ENCODE assay signal across 10 cellular contexts in the genomic region with DNA sequence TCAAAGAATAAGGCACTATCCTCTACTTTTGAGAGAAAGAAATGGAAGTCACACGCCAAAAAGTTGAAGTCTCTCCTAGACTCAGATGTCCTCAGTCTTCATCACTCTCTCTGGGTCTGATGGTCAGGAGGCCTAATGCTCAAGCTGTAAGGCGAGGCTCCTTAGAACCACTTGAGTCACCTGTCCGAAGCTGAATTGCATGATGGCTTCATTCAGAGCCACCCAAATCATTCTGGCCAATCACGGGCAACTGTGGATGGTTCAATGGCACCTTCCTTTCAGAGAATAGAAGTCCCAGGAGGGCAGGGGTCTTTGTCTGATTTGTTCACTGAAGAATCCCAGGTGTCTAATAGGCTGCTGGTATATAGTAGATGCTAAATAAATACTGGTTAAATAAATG.
DNase-seq lines count a peak whose midpoint lies in the region; ATAC-seq and TF ChIP-seq lines count a peak whose summit lies in the region.
"Had no signal": no experiment of that assay in that cellular context is flagged by ENCODE, and none has a peak within 500 bp of the region (broad histone marks: within the 10 kb centered on the region; RNA-seq: fewer than 3 reads in every experiment).

No MANE protein-coding gene starts in this region.

- H3K4me3 Mint-ChIP-seq in CD4-positive, alpha-beta T cell, result no peak overlapping the region
- no peak overlapping the region for H3K4me3 Mint-ChIP-seq in GM23338
- peak overlapping the region; percentile 59 for H3K4me3 Mint-ChIP-seq in activated T-helper 17 cell treated with anti-CD3 and anti-CD28 coated beads, Interleukin-2, amount 50 U/mL, for 72 hours
- no peak overlapping the region for H3K4me3 Mint-ChIP-seq in mesothelial cell of epicardium
- H3K4me3 Mint-ChIP-seq in nephron progenitor cell, result no peak overlapping the region

- CTCF ChIA-PET in CD4-positive, alpha-beta T cell (lab: Charles Lee), result interaction anchor here (0.6 to 2.1 kb wide), 28 partner anchors 11 to 606 kb away, joined by 3 to 21 read pairs (median 4); a partner anchor contains a TSS

- H3K36me3 ChIP-seq in GM23338 (ENCODE audit: insufficient read depth), result no peaks in the 10 kb centered on the region
- H3K36me3 ChIP-seq: breast epithelium, left ventricle myocardium inferior, MG63 had no signal

- H3K9me3 ChIP-seq in CD4-positive, alpha-beta T cell (ENCODE audit: control insufficient read depth, low read length), result no peaks in the 10 kb centered on the region
- H3K9me3 ChIP-seq: breast epithelium had no signal

- ATAC-seq in CD4-positive, alpha-beta T cell (ENCODE audit: poor library complexity), result no peak
- ATAC-seq in GM23338, result no peak
- ATAC-seq in activated T-helper 17 cell treated with anti-CD3 and anti-CD28 coated beads, Interleukin-2, amount 50 U/mL, for 72 hours (replicated peaks), result no peak

- H3K4me1 Mint-ChIP-seq in CD4-positive, alpha-beta T cell (ENCODE audit: low read depth), result peaks cover 34% of the 10 kb centered on the region
- peaks cover 23% of the 10 kb centered on the region for H3K4me1 Mint-ChIP-seq in GM23338
- H3K4me1 Mint-ChIP-seq in activated T-helper 17 cell treated with anti-CD3 and anti-CD28 coated beads, Interleukin-2, amount 50 U/mL, for 72 hours, result peaks cover 29% of the 10 kb centered on the region
- peaks cover 19% of the 10 kb centered on the region for H3K4me1 Mint-ChIP-seq in mesothelial cell of epicardium
- peaks cover 26% of the 10 kb centered on the region for H3K4me1 Mint-ChIP-seq in nephron progenitor cell

- H3K27me3 ChIP-seq in CD4-positive, alpha-beta T cell (ENCODE audit: control insufficient read depth, insufficient read depth, low read length), result no peaks in the 10 kb centered on the region
- peaks cover 8% of the 10 kb centered on the region; the same call in 1 of the 2 replicates for H3K27me3 ChIP-seq in GM23338 (ENCODE audit: insufficient read depth)
- H3K27me3 ChIP-seq: breast epithelium, MG63 had no signal

- POLR2A ChIA-PET in CD4-positive, alpha-beta T cell (lab: Charles Lee), result interaction anchor here (0.7 to 2.4 kb wide), 11 partner anchors 44 to 408 kb away, joined by 3 to 14 read pairs (median 5); a partner anchor contains a TSS

- TF ChIP-seq CTCF in CD4-positive, alpha-beta T cell (IDR thresholded peaks at IDR 0.05), result no peak
- TF ChIP-seq CTCF in GM23338 (conservative IDR thresholded peaks at IDR 0.05; ENCODE audit: low read depth in 2 of 2) (no peak), mesothelial cell of epicardium (IDR thresholded peaks at IDR 0.05; ENCODE audit: unreplicated experiment) (no peak), nephron progenitor cell (IDR thresholded peaks at IDR 0.05) (no peak), lower leg skin (IDR thresholded peaks at IDR 0.05) (no peak)

- no peak for DNase-seq in CD4-positive, alpha-beta T cell
- no peak for DNase-seq in GM23338 (ENCODE audit: low spot score)
- no peak for DNase-seq in mesothelial cell of epicardium (ENCODE audit: low spot score in 2 of 2, unreplicated experiment in 2 of 2)
- DNase-seq in nephron progenitor cell, result no peak
- no peak for DNase-seq in lower leg skin (ENCODE audit: low spot score in 2 of 2)
- DNase-seq in C1 segment of cervical spinal cord (lab: John Stamatoyannopoulos, UW), result no peak

- peaks cover 3% of the 10 kb centered on the region for H3K36me3 Mint-ChIP-seq in CD4-positive, alpha-beta T cell (ENCODE audit: low read depth)
- H3K36me3 Mint-ChIP-seq in GM23338 (ENCODE audit: low read depth) (no peaks in the 10 kb centered on the region), mesothelial cell of epicardium (peaks cover 6% of the 10 kb centered on the region), nephron progenitor cell (ENCODE audit: low read depth) (peaks cover 12% of the 10 kb centered on the region)
- no peaks in the 10 kb centered on the region for H3K36me3 Mint-ChIP-seq in activated T-helper 17 cell treated with anti-CD3 and anti-CD28 coated beads, Interleukin-2, amount 50 U/mL, for 72 hours (ENCODE audit: low read depth)

- H3K27ac Mint-ChIP-seq in CD4-positive, alpha-beta T cell, result peak overlapping the region; percentile 30
- H3K27ac Mint-ChIP-seq in GM23338 (no peak overlapping the region), mesothelial cell of epicardium (peak overlapping the region; percentile 48), nephron progenitor cell (no peak overlapping the region)
- H3K27ac Mint-ChIP-seq in activated T-helper 17 cell treated with anti-CD3 and anti-CD28 coated beads, Interleukin-2, amount 50 U/mL, for 72 hours, result no peak overlapping the region

- peak overlapping the region; percentile 59; the same call in 1 of the 2 replicates for H2AFZ ChIP-seq in GM23338

- H4K20me1 ChIP-seq in GM23338 (replicated peaks; ENCODE audit: insufficient read depth), result no peaks in the 10 kb centered on the region

- H3K79me2 ChIP-seq in GM23338 (replicated peaks; ENCODE audit: insufficient read depth), result no peaks in the 10 kb centered on the region

- H3F3A ChIP-seq in GM23338 (replicated peaks; ENCODE audit: low read depth), result 0 out of 2 replicates have a peak, but pooled peaks cover 4% of the 10 kb centered on the region

- WGBS in lower leg skin, 2 donors, result 62 to 82% methylated on average over 4 of the region's 4 CpGs

- no peaks in the 10 kb centered on the region for H3K27me3 Mint-ChIP-seq in CD4-positive, alpha-beta T cell
- H3K27me3 Mint-ChIP-seq in GM23338 (ENCODE audit: insufficient read depth, low read depth, poor library complexity) (peaks cover 16% of the 10 kb centered on the region), mesothelial cell of epicardium (ENCODE audit: low read depth) (no peaks in the 10 kb centered on the region), nephron progenitor cell (ENCODE audit: low read depth, poor library complexity) (peaks cover 17% of the 10 kb centered on the region)
- no peaks in the 10 kb centered on the region for H3K27me3 Mint-ChIP-seq in activated T-helper 17 cell treated with anti-CD3 and anti-CD28 coated beads, Interleukin-2, amount 50 U/mL, for 72 hours

- no peaks in the 10 kb centered on the region for H3K9me2 ChIP-seq in GM23338 (ENCODE audit: insufficient read depth)

- no peak overlapping the region for H3K4me2 ChIP-seq in GM23338

- H3K4me3 ChIP-seq in GM23338 (no peak overlapping the region), lower leg skin (ENCODE audit: low read depth, poor library complexity, severe bottlenecking) (no peak overlapping the region)

- H3K27ac ChIP-seq in CD4-positive, alpha-beta T cell (ENCODE audit: low read depth, low read length), result no peak overlapping the region
- no peak overlapping the region for H3K27ac ChIP-seq in GM23338 (ENCODE audit: low read depth)
- H3K27ac ChIP-seq: left ventricle myocardium inferior had no signal

- H3K4me1 ChIP-seq in GM23338 (ENCODE audit: insufficient read depth), result peaks cover 15% of the 10 kb centered on the region; the same call in 1 of the 2 replicates
- H3K4me1 ChIP-seq: breast epithelium had no signal

- TF ChIP-seq POLR2A in lower leg skin (IDR thresholded peaks at IDR 0.05), result no peak

- H3K9me3 Mint-ChIP-seq in CD4-positive, alpha-beta T cell, result peaks cover 3% of the 10 kb centered on the region
- H3K9me3 Mint-ChIP-seq in GM23338 (no peaks in the 10 kb centered on the region), mesothelial cell of epicardium (peaks cover 9% of the 10 kb centered on the region), nephron progenitor cell (peaks cover 21% of the 10 kb centered on the region)
- peaks cover 3% of the 10 kb centered on the region for H3K9me3 Mint-ChIP-seq in activated T-helper 17 cell treated with anti-CD3 and anti-CD28 coated beads, Interleukin-2, amount 50 U/mL, for 72 hours

- intact Hi-C loops in CD4-positive, alpha-beta T cell (cut with DNase I, micrococcal nuclease), result loop anchor here (1.0 to 5.0 kb wide), 8 partner anchors 46 to 408 kb away; a partner anchor contains a TSS
- intact Hi-C loops in lower leg skin (cut with DNase I; ENCODE audit: low total_unique reads), result loop anchor here (10.0 kb wide), 2 partner anchors 70 to 410 kb away; a partner anchor contains a TSS

TF ChIP-seq in GM23338, 12 proteins besides CTCF, POLR2A, EP300 and RAD21 (continues in another document):
- TF ChIP-seq POLR2AphosphoS5 (IDR thresholded peaks at IDR 0.05; ENCODE audit: low read depth) (no peak), JUNB (IDR thresholded peaks at IDR 0.05; ENCODE audit: unreplicated experiment) (no peak), STAT1 (IDR thresholded peaks at IDR 0.05; ENCODE audit: unreplicated experiment) (no peak), EZH2 (IDR thresholded peaks at IDR 0.05; ENCODE audit: low read depth, unreplicated experiment) (no peak), CREB1 (CRISPR knock-in tag; IDR thresholded peaks at IDR 0.05; ENCODE audit: low read depth) (no peak), ZNF114 (CRISPR knock-in tag; IDR thresholded peaks at IDR 0.05) (no peak), ZNF331 (CRISPR knock-in tag; IDR thresholded peaks at IDR 0.05; ENCODE audit: low read depth) (no peak), EZH2phosphoT487 (IDR thresholded peaks at IDR 0.05; ENCODE audit: unreplicated experiment) (no peak), NANOG (IDR thresholded peaks at IDR 0.05; ENCODE audit: borderline replicate concordance) (no peak)

Comparison
In these comparisons a context has a peak if more than half of its experiments do, and no peak if none do; other contexts are left out.
1. H3K27ac Mint-ChIP-seq: peak in CD4-positive, alpha-beta T cell (single experiment) and mesothelial cell of epicardium (single experiment); none in GM23338 (single experiment), activated T-helper 17 cell treated with anti-CD3 and anti-CD28 coated beads, Interleukin-2, amount 50 U/mL, for 72 hours (single experiment) and nephron progenitor cell (single experiment).